Comparison of ENCODE assay signal across 30 cellular contexts in the genomic region with DNA sequence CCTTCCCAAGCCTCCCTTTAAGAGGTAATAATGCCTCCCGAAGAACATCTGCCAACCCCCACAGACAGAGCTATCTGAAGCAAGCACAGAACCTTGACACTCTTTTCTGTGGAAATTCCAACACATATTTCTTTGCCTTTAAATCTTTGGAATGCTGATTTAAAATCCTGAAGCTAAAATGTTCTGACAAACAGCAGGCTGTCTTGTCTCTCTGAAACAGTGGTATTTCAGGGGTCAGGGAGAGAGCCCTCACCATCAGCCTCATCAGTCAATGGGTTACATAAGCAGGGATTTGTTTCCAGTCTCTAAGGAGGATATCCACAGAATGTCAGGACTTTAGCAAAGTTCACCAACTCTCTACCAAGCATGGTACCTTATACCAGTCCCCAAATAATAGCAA.
"Had no signal": no experiment of that assay in that cellular context is flagged by ENCODE, and none has a peak within 500 bp of the region (broad histone marks: within the 10 kb centered on the region; RNA-seq: fewer than 3 reads in every experiment).

No MANE protein-coding gene starts in this region.

- H3K27me3 Mint-ChIP-seq: activated B cell treated with CpG ODN at 0.5 μM for 24 hours; activated CD4-positive, alpha-beta T cell treated with anti-CD3 and anti-CD28 coated beads, Interleukin-2, amount 10 ng/mL, durations not matched to agents 24 days and 14 days; activated CD8-positive, alpha-beta memory T cell treated with anti-CD3 and anti-CD28 coated beads, Interleukin-2, amount 10 ng/mL, durations not matched to agents 7 days and 5 days; activated naive CD8-positive, alpha-beta T cell; IgD-negative memory B cell; T-cell had no signal

- H3K9me3 Mint-ChIP-seq: activated B cell treated with CpG ODN at 0.5 μM for 24 hours; activated CD4-positive, alpha-beta T cell treated with anti-CD3 and anti-CD28 coated beads, Interleukin-2, amount 10 ng/mL, durations not matched to agents 24 days and 14 days; activated naive CD4-positive, alpha-beta T cell treated with anti-CD3 and anti-CD28 coated beads for 36 hours; activated T-cell treated with anti-CD3 and anti-CD28 coated beads, Interleukin-2, amount 50 U/mL, for 4 hours; T-cell had no signal

- ATAC-seq: activated CD8-positive, alpha-beta memory T cell treated with anti-CD3 and anti-CD28 coated beads, Interleukin-2, amount 10 ng/mL, durations not matched to agents 7 days and 5 days; activated T-cell treated with anti-CD3 and anti-CD28 coated beads, Interleukin-2, amount 50 U/mL, for 4 hours; Panc1; Right ventricle myocardium inferior; T-cell had no signal

- DNase-seq: activated B cell treated with CpG ODN at 0.5 μM for 24 hours; activated CD4-positive, alpha-beta T cell treated with anti-CD3 and anti-CD28 coated beads for 1 hour; activated CD4-positive, alpha-beta T cell treated with anti-CD3 and anti-CD28 coated beads, Interleukin-2, amount 10 ng/mL, durations not matched to agents 24 days and 14 days; activated CD4-positive, alpha-beta T cell treated with anti-CD3 and anti-CD28 coated beads, Interleukin-2, amount 50 U/mL, for 48 hours; activated CD8-positive, alpha-beta memory T cell treated with anti-CD3 and anti-CD28 coated beads, Interleukin-2, amount 10 ng/mL, durations not matched to agents 7 days and 5 days; activated gamma-delta T cell; activated naive CD4-positive, alpha-beta T cell treated with anti-CD3 and anti-CD28 coated beads for 36 hours; activated T-cell treated with anti-CD3 and anti-CD28 coated beads, Interleukin-2, amount 50 U/mL, for 4 hours; aorta; KG1; NCI-H1092; NCI-H1417; NCI-H1930; NCI-H2107; NCI-H2171 treated with DMSO at 0.1 percent for 48 hours; NCI-H226; NCI-H510A; NCI-H526 treated with DMSO at 0.1 percent for 48 hours; NK-92 treated with Interleukin-12 subunit alpha and Interleukin-12 subunit beta, amount 100 ng/mL, for 24 hours; OCI-M1; RPMI8226; T-cell; T-helper 2 cell; T1000 had no signal

- H3K27me3 ChIP-seq: breast epithelium had no signal

- H3K27ac Mint-ChIP-seq: activated B cell treated with CpG ODN at 0.5 μM for 24 hours; activated CD4-positive, alpha-beta T cell treated with anti-CD3 and anti-CD28 coated beads, Interleukin-2, amount 10 ng/mL, durations not matched to agents 24 days and 14 days; activated CD8-positive, alpha-beta memory T cell treated with anti-CD3 and anti-CD28 coated beads, Interleukin-2, amount 10 ng/mL, durations not matched to agents 7 days and 5 days; activated naive CD4-positive, alpha-beta T cell treated with anti-CD3 and anti-CD28 coated beads for 36 hours; activated naive CD8-positive, alpha-beta T cell; IgD-negative memory B cell had no signal

- H3K36me3 ChIP-seq: breast epithelium had no signal

- H3K4me3 ChIP-seq: breast epithelium, SK-N-MC had no signal

- H3K4me3 Mint-ChIP-seq: activated B cell treated with CpG ODN at 0.5 μM for 24 hours; activated CD4-positive, alpha-beta T cell treated with anti-CD3 and anti-CD28 coated beads, Interleukin-2, amount 10 ng/mL, durations not matched to agents 24 days and 14 days; activated CD8-positive, alpha-beta memory T cell treated with anti-CD3 and anti-CD28 coated beads, Interleukin-2, amount 10 ng/mL, durations not matched to agents 7 days and 5 days; activated naive CD4-positive, alpha-beta T cell treated with anti-CD3 and anti-CD28 coated beads for 36 hours; activated naive CD8-positive, alpha-beta T cell; activated T-cell treated with anti-CD3 and anti-CD28 coated beads, Interleukin-2, amount 50 U/mL, for 4 hours; IgD-negative memory B cell; T-cell had no signal

- H3K4me1 ChIP-seq: breast epithelium had no signal

- H3K9me3 ChIP-seq: breast epithelium had no signal

- H3K27ac ChIP-seq: breast epithelium, SK-N-MC had no signal

- H3K4me1 Mint-ChIP-seq: activated B cell treated with CpG ODN at 0.5 μM for 24 hours had no signal
